Comparison of ENCODE assay signal across 8 cellular contexts in genomic region chr18:80262241-80263033, GRCh38. TPM values are rescaled to one million over a fixed set of nuclear protein-coding genes. Genes with fewer than 3 reads are reported as not detected.
A peak's percentile ranks its signal among the peaks of the same experiment; 100 is the strongest.
DNase-seq lines count a peak whose midpoint lies in the region; ATAC-seq and TF ChIP-seq lines count a peak whose summit lies in the region.
"Not testable (repeated sequence)": the region's sequence is repeated elsewhere in the genome, so short reads cannot be mapped to it uniquely, and the experiment has no call there.

No MANE protein-coding gene starts in this region.

- H3K9me3 Mint-ChIP-seq in neural progenitor cell; stimulated activated effector memory CD8-positive, alpha-beta T cell treated with anti-CD3 and anti-CD28 coated beads, Interleukin-12 subunit alpha, Interleukin-12 subunit beta, amount 100 ng/mL, for 72 hours: not testable (repeated sequence)

- RAD21 ChIA-PET in HCT116 (lab: Charles Lee; ENCODE audit: low non-redundant PET in 1 of 2, low total read pairs in 2 of 2, uncharacterized antibody in 2 of 2, unreplicated experiment in 2 of 2), result not testable (repeated sequence)

- H3K36me3 ChIP-seq in BJ (ENCODE audit: control insufficient read depth, insufficient read depth, low read length); HCT116 (ENCODE audit: control insufficient read depth in 1 of 2, insufficient read depth in 2 of 2, low read length in 2 of 2); SU-DHL-6 (ENCODE audit: low read length); effector memory CD4-positive, alpha-beta T cell (ENCODE audit: control insufficient read depth, insufficient read depth, low read length); neural progenitor cell: not testable (repeated sequence)

- not testable (repeated sequence) for H3K9me3 ChIP-seq in HCT116 (ENCODE audit: control insufficient read depth in 1 of 2, insufficient read depth in 1 of 2, low read depth in 1 of 2, low read length in 2 of 2); SU-DHL-6 (ENCODE audit: insufficient read depth, low read length); effector memory CD4-positive, alpha-beta T cell (ENCODE audit: control insufficient read depth, low read length); right cardiac atrium (ENCODE audit: control insufficient read depth, low read length); neural progenitor cell (ENCODE audit: low read depth)

- TF ChIP-seq RAD21 in HCT116 (IDR thresholded peaks at IDR 0.05; ENCODE audit: low read depth), result not testable (repeated sequence)

- H4K20me1 ChIP-seq in HCT116 (ENCODE audit: insufficient read depth); SU-DHL-6 (ENCODE audit: low read depth, low read length); neural progenitor cell (ENCODE audit: low read depth): not testable (repeated sequence)

- H3K4me2 ChIP-seq in HCT116 (ENCODE audit: low read length); SU-DHL-6 (ENCODE audit: low read depth, low read length, poor library complexity, severe bottlenecking): not testable (repeated sequence)
- H3K4me2 ChIP-seq in neural progenitor cell, result peak overlapping the region; percentile 77

- not testable (repeated sequence) for BruUV-seq in HCT116 (replicated peaks; lab: Mats Ljungman, UMichigan)

- H3K27me3 ChIP-seq in BJ (ENCODE audit: control insufficient read depth, insufficient read depth, low read length); HCT116 (ENCODE audit: insufficient read depth, low read length); SU-DHL-6 (ENCODE audit: low read length); effector memory CD4-positive, alpha-beta T cell (replicated peaks; ENCODE audit: control insufficient read depth, insufficient read depth, low read length, poor library complexity, severe bottlenecking); right cardiac atrium (ENCODE audit: control insufficient read depth, insufficient read depth); neural progenitor cell: not testable (repeated sequence)

- not testable (repeated sequence) for H3K27me3 Mint-ChIP-seq in neural progenitor cell (ENCODE audit: insufficient read depth, low read depth)

- intact Hi-C loops in HCT116 (cut with micrococcal nuclease); right cardiac atrium (cut with DNase I): not testable (repeated sequence)

- H3K79me2 ChIP-seq in HCT116 (ENCODE audit: insufficient read depth, low read length); SU-DHL-6 (ENCODE audit: insufficient read depth, low read length); neural progenitor cell (ENCODE audit: low read depth): not testable (repeated sequence)

- not testable (repeated sequence) for H3K36me3 Mint-ChIP-seq in neural progenitor cell; stimulated activated effector memory CD8-positive, alpha-beta T cell treated with anti-CD3 and anti-CD28 coated beads, Interleukin-12 subunit alpha, Interleukin-12 subunit beta, amount 100 ng/mL, for 72 hours

- POLR2A ChIA-PET in BJ (lab: Charles Lee); HCT116 (lab: Charles Lee): not testable (repeated sequence)

- CTCF ChIA-PET in BJ (lab: Yijun Ruan, JAX); HCT116 (lab: Charles Lee): not testable (repeated sequence)

- TF ChIP-seq CTCF in BJ (IDR thresholded peaks at IDR 0.05; ENCODE audit: insufficient read depth, low read depth, low read length) (peak; percentile 38), HCT116 (IDR thresholded peaks at IDR 0.05 in 2 of 3, conservative IDR thresholded peaks at IDR 0.05 in 1 of 3; ENCODE audit: borderline replicate concordance in 1 of 3, insufficient read depth in 1 of 3, low read depth in 2 of 3, low read length in 2 of 3) (peak in 2 of 3 experiments; percentile 60 to 69; a peak in 4 of 6 replicates), SU-DHL-6 (IDR thresholded peaks at IDR 0.05; ENCODE audit: insufficient read depth, low read length, poor library complexity, severe bottlenecking) (peak; percentile 58), neural progenitor cell (IDR thresholded peaks at IDR 0.05) (peak; percentile 92)

- TF ChIP-seq POLR2A in HCT116 (IDR thresholded peaks at IDR 0.05; ENCODE audit: borderline replicate concordance, extremely low read depth, insufficient read depth, insufficient read length), result not testable (repeated sequence)

- 67% methylated on average over 86 of the region's 91 CpGs for WGBS in right cardiac atrium

- H3K4me3 ChIP-seq in BJ (ENCODE audit: low read depth, low read length); HCT116 (replicated peaks in 1 of 2; ENCODE audit: low read depth in 1 of 2, low read length in 2 of 2); SU-DHL-6 (ENCODE audit: insufficient read depth, low read length, poor library complexity, severe bottlenecking); effector memory CD4-positive, alpha-beta T cell (ENCODE audit: insufficient read depth, low read depth, low read length, poor library complexity, severe bottlenecking); right cardiac atrium (ENCODE audit: low read length): not testable (repeated sequence)
- peak overlapping the region; percentile 69 for H3K4me3 ChIP-seq in neural progenitor cell

- not testable (repeated sequence) for DNase-seq in BJ (ENCODE audit: low read depth); HCT116 (ENCODE audit: low read depth, low spot score)
- DNase-seq in activated gamma-delta T cell treated with Interleukin-2 at 50 U/mL for 16 hours (peak; percentile 27), right cardiac atrium (peak; percentile 39 to 71 (median 70)), neural progenitor cell (ENCODE audit: low spot score) (peak; percentile 92)
- DNase-seq in effector memory CD4-positive, alpha-beta T cell, result peak in 2 of 3 donors; percentile 22 to 25
- DNase-seq in stimulated activated effector memory CD8-positive, alpha-beta T cell treated with anti-CD3 and anti-CD28 coated beads, Interleukin-12 subunit alpha, Interleukin-12 subunit beta, amount 100 ng/mL, for 72 hours (ENCODE audit: low spot score in 2 of 2), result peak; percentile 38 to 71

- H3K27ac Mint-ChIP-seq in neural progenitor cell; stimulated activated effector memory CD8-positive, alpha-beta T cell treated with anti-CD3 and anti-CD28 coated beads, Interleukin-12 subunit alpha, Interleukin-12 subunit beta, amount 100 ng/mL, for 72 hours: not testable (repeated sequence)

- ATAC-seq in HCT116 (peak; percentile 77), right cardiac atrium (peak; percentile 79 to 90)
- ATAC-seq in stimulated activated effector memory CD8-positive, alpha-beta T cell treated with anti-CD3 and anti-CD28 coated beads, Interleukin-12 subunit alpha, Interleukin-12 subunit beta, amount 100 ng/mL, for 72 hours, result not testable (repeated sequence)

- not testable (repeated sequence) for H3K9me2 ChIP-seq in HCT116 (ENCODE audit: insufficient read depth); SU-DHL-6 (replicated peaks; ENCODE audit: insufficient read depth, low read length)

- not testable (repeated sequence) for H2AFZ ChIP-seq in HCT116 (ENCODE audit: low read depth, low read length, poor library complexity, severe bottlenecking); SU-DHL-6 (ENCODE audit: low read depth, low read length, severe bottlenecking)
- H2AFZ ChIP-seq in neural progenitor cell (replicated peaks), result peak overlapping the region; percentile 57

- not testable (repeated sequence) for H3K4me1 Mint-ChIP-seq in neural progenitor cell; stimulated activated effector memory CD8-positive, alpha-beta T cell treated with anti-CD3 and anti-CD28 coated beads, Interleukin-12 subunit alpha, Interleukin-12 subunit beta, amount 100 ng/mL, for 72 hours

- H3K4me3 Mint-ChIP-seq in neural progenitor cell; stimulated activated effector memory CD8-positive, alpha-beta T cell treated with anti-CD3 and anti-CD28 coated beads, Interleukin-12 subunit alpha, Interleukin-12 subunit beta, amount 100 ng/mL, for 72 hours: not testable (repeated sequence)

- H3K27ac ChIP-seq in HCT116 (ENCODE audit: low read depth, low read length); SU-DHL-6 (ENCODE audit: low read depth, low read length); effector memory CD4-positive, alpha-beta T cell (ENCODE audit: insufficient read depth, low read length, poor library complexity, severe bottlenecking); right cardiac atrium (ENCODE audit: low read length): not testable (repeated sequence)
- peak overlapping the region; percentile 63 for H3K27ac ChIP-seq in neural progenitor cell

- H3K4me1 ChIP-seq in HCT116 (ENCODE audit: control insufficient read depth in 1 of 2, insufficient read depth in 2 of 2, low read length in 2 of 2); effector memory CD4-positive, alpha-beta T cell (ENCODE audit: control insufficient read depth, insufficient read depth, low read length, poor library complexity, severe bottlenecking); right cardiac atrium (ENCODE audit: control insufficient read depth, insufficient read depth, low read length); neural progenitor cell: not testable (repeated sequence)

- H3K9ac ChIP-seq in HCT116 (ENCODE audit: low read length); SU-DHL-6 (ENCODE audit: low read length); neural progenitor cell: not testable (repeated sequence)

- not testable (repeated sequence) for H3F3A ChIP-seq in SU-DHL-6 (ENCODE audit: insufficient read depth); neural progenitor cell (ENCODE audit: low read depth)

RNA-seq across cellular contexts. Expression of gene PARD6G, which starts 15.1 kb away (rescaled TPM):
- polyA plus RNA-seq in BJ (2011; rRNA removed) (0.93 and 0.96 TPM in 2 replicates), right cardiac atrium (2.5 TPM)
- 0.62 and 0.66 TPM in 2 replicates for polyA minus RNA-seq in BJ (2011; rRNA and poly(A)+ RNA removed)
- total RNA-seq in HCT116 (2021; ENCODE audit: unreplicated experiment) (12.8 TPM), right cardiac atrium (1 to 10 TPM; 4.1 to 5.0 (median 4.6) TPM), neural progenitor cell (ENCODE audit: low replicate concordance) (21.8 and 25.2 TPM in 2 replicates)
- polyA plus RNA-seq in HCT116 (2012), result 7.2 and 7.7 TPM in 2 replicates

Comparison
In these comparisons a context has a peak if more than half of its experiments do, and no peak if none do; other contexts are left out.
1. CTCF ChIP-seq: peak in every context shown above with its lines; median percentile 92 in neural progenitor cell; 64 in HCT116; 58 in SU-DHL-6; 38 in BJ.